8 cellular contexts compared by ENCODE assay signal in the genomic region with DNA sequence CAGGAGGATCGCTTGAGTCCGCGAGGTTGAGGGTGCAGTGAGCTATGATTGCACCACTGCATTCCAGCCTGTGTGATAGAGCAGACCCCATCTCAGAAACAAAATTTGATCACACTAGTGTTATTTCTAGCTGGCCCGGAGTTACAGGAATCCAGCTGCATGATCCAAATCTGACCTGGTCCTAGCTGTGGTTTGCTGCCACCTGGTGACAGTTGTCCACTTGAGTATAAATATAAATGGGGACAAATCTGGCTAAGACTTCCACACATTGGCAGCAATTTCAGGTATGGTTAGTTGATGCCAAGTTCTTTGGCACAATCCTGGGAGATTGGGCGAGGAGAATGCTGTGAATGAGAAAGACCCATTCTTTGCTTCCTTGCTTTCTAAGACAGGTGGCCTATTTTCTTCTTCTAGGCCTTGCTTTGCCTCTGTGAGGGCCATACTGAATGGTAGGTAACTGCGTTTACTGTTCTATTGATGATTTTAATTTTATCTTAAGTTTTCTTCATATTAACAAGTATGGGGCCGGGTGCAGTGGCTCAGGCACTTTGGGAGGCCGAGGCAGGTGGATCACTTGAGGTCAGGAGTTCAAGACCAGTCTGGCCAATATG. TPM values are rescaled to one million over a fixed set of nuclear protein-coding genes. Genes with fewer than 3 reads are reported as not detected.
DNase-seq lines count a peak whose midpoint lies in the region; FAIRE-seq and TF ChIP-seq lines count a peak whose summit lies in the region.

No MANE protein-coding gene starts in this region.

- TF ChIP-seq CTCF in AG09319 (IDR thresholded peaks at IDR 0.05; ENCODE audit: low read depth, low read length): peak; percentile 40

- no peaks in the 10 kb centered on the region for H3K9me3 ChIP-seq in adipocyte (ENCODE audit: control insufficient read depth, low read length)

- FAIRE-seq in GM18507 (lab: Jason Lieb, UNC): peak; percentile 76

- intact Hi-C loops in cardiac septum (cut with DNase I) (loop anchor here (1.0 kb wide), 1 partner anchor 36 kb away; no protein-coding TSS in a partner anchor), posterior cingulate gyrus (cut with DNase I) (loop anchor here (1.0 kb wide), 1 partner anchor 39 kb away; no protein-coding TSS in a partner anchor)

- no peak overlapping the region for H3K9ac ChIP-seq in adipocyte (ENCODE audit: low read length)

- DNase-seq in AG09319 (ENCODE audit: extremely low read depth, low read depth): no peak
- no peak for DNase-seq in GM18507 (ENCODE audit: extremely low spot score, insufficient read length, low read depth)
- peak; percentile 65 for DNase-seq in RPMI8226
- peak; percentile 73 for DNase-seq in adipocyte (ENCODE audit: low read depth)
- peak; percentile 77 for DNase-seq in cardiac septum (ENCODE audit: low spot score)
- peak in 7 of 10 donors; percentile 55 to 94 (median 72) for DNase-seq in posterior cingulate gyrus
- no peak for DNase-seq in SKM-1 treated with dmso at 0.1 percent for 144 hours (lab: John Stamatoyannopoulos, UW; ENCODE audit: unreplicated experiment)
- no peak for DNase-seq in KG1 (lab: John Stamatoyannopoulos, UW)

- no peaks in the 10 kb centered on the region for H3K36me3 ChIP-seq in adipocyte (ENCODE audit: control insufficient read depth, insufficient read depth, low read length, severe bottlenecking)

- H3K27me3 ChIP-seq in adipocyte (replicated peaks; ENCODE audit: control insufficient read depth, insufficient read depth, low read length): no peaks in the 10 kb centered on the region

- H3K4me3 ChIP-seq in adipocyte (ENCODE audit: low read length): no peak overlapping the region

- peaks cover 26% of the 10 kb centered on the region for H3K4me1 ChIP-seq in adipocyte (ENCODE audit: control insufficient read depth, insufficient read depth, low read length)

RNA-seq across cellular contexts. Expression of gene UBE2R2, which starts 35.4 kb away (rescaled TPM):
- 38.8 TPM for total RNA-seq in cardiac septum

RNA-seq across cellular contexts. Expression of gene PRSS3, which starts 57.0 kb away (rescaled TPM):
- total RNA-seq in cardiac septum: not detected

Comparison
In these comparisons a context has a peak if more than half of its experiments do, and no peak if none do; other contexts are left out.
1. DNase-seq: peak in RPMI8226 (single experiment), adipocyte (single experiment), cardiac septum (single experiment) and posterior cingulate gyrus (7 of 10); none in AG09319 (single experiment), GM18507 (single experiment), SKM-1 treated with dmso at 0.1 percent for 144 hours (single experiment) and KG1 (single experiment).